In genomic region chr10:5629789-5630436, GRCh38 we compare ENCODE assay signal across 8 cellular contexts. TPM values are rescaled to one million over a fixed set of nuclear protein-coding genes. Genes with fewer than 3 reads are reported as not detected.
A peak's percentile ranks its signal among the peaks of the same experiment; 100 is the strongest.
DNase-seq lines count a peak whose midpoint lies in the region; ATAC-seq and TF ChIP-seq lines count a peak whose summit lies in the region.

No MANE protein-coding gene starts in this region.

- ATAC-seq in GM21528 (IDR thresholded peaks at IDR 0.05; ENCODE audit: low FRiP score, unreplicated experiment) (peak; percentile 88), psoas muscle (peak; percentile 69 to 75 (median 72)), HG03196 (IDR thresholded peaks at IDR 0.05; ENCODE audit: unreplicated experiment) (no peak)
- peak; percentile 56 to 74 for ATAC-seq in activated naive CD4-positive, alpha-beta T cell treated with anti-CD3 and anti-CD28 coated beads, Interleukin-2, amount 50 U/mL, for 72 hours

- peak; percentile 78 for TF ChIP-seq RAD21 in Ishikawa (IDR thresholded peaks at IDR 0.05; ENCODE audit: low read depth)

- H3K4me1 ChIP-seq in cardiac muscle cell (ENCODE audit: low read depth) (no peaks in the 10 kb centered on the region), psoas muscle (peaks cover 3% of the 10 kb centered on the region)

- H3K27me3 ChIP-seq in cardiac muscle cell (no peaks in the 10 kb centered on the region), psoas muscle (ENCODE audit: insufficient read depth in 3 of 3, low read length in 2 of 3) (no peaks in the 10 kb centered on the region)

- H3K9me3 ChIP-seq in cardiac muscle cell (ENCODE audit: low read depth) (no peaks in the 10 kb centered on the region), psoas muscle (no peaks in the 10 kb centered on the region)

- no peak for TF ChIP-seq EP300 in Ishikawa (IDR thresholded peaks at IDR 0.05; ENCODE audit: borderline replicate concordance)

- H3K36me3 ChIP-seq in cardiac muscle cell (no peaks in the 10 kb centered on the region), psoas muscle (ENCODE audit: insufficient read depth in 1 of 2, low read depth in 1 of 2) (no peaks in the 10 kb centered on the region)

- H3K27ac ChIP-seq in cardiac muscle cell = no peak overlapping the region
- H3K27ac ChIP-seq in psoas muscle = no peak overlapping the region

- H3K4me3 ChIP-seq in cardiac muscle cell (no peak overlapping the region), psoas muscle (no peak overlapping the region)

- WGBS in psoas muscle, 3 donors = 57 to 58% (median 57%) methylated on average over 14 of the region's 14 CpGs

- peak; percentile 80 for DNase-seq in EH (ENCODE audit: low read depth)
- DNase-seq in SK-N-DZ (ENCODE audit: low spot score) = peak; percentile 85
- peak; percentile 84 to 91 for DNase-seq in activated naive CD4-positive, alpha-beta T cell treated with anti-CD3 and anti-CD28 coated beads, Interleukin-2, amount 50 U/mL, for 72 hours (ENCODE audit: low spot score in 2 of 2)
- peak; percentile 76 to 89 for DNase-seq in cardiac muscle cell (ENCODE audit: low read depth in 1 of 2, low spot score in 1 of 2)
- peak; percentile 78 to 86 for DNase-seq in psoas muscle

- H3K27ac Mint-ChIP-seq in activated naive CD4-positive, alpha-beta T cell treated with anti-CD3 and anti-CD28 coated beads, Interleukin-2, amount 50 U/mL, for 72 hours = peak overlapping the region in 1 of 2 donors; percentile 23

- intact Hi-C loops in psoas muscle (cut with DNase I) = no loop called here

- no peaks in the 10 kb centered on the region for H3K36me3 Mint-ChIP-seq in activated naive CD4-positive, alpha-beta T cell treated with anti-CD3 and anti-CD28 coated beads, Interleukin-2, amount 50 U/mL, for 72 hours

- TF ChIP-seq CTCF in cardiac muscle cell (IDR thresholded peaks at IDR 0.05; ENCODE audit: low read depth, low read length) = peak; percentile 100
- TF ChIP-seq CTCF in psoas muscle (IDR thresholded peaks at IDR 0.05) = peak; percentile 80

- H3K9me3 Mint-ChIP-seq in activated naive CD4-positive, alpha-beta T cell treated with anti-CD3 and anti-CD28 coated beads, Interleukin-2, amount 50 U/mL, for 72 hours = no peaks in the 10 kb centered on the region

TF ChIP-seq in Ishikawa, 13 proteins besides CTCF, POLR2A, EP300 and RAD21:
- TF ChIP-seq TAF1 (IDR thresholded peaks at IDR 0.05; ENCODE audit: low read depth) (no peak), YY1 (IDR thresholded peaks at IDR 0.05; ENCODE audit: low read depth) (no peak), REST (IDR thresholded peaks at IDR 0.05; ENCODE audit: low read depth) (no peak), CREB1 (IDR thresholded peaks at IDR 0.05; ENCODE audit: low read depth) (no peak), NFIC (IDR thresholded peaks at IDR 0.05) (no peak), FOXM1 (IDR thresholded peaks at IDR 0.05; ENCODE audit: borderline replicate concordance, low read depth) (no peak), USF1 (IDR thresholded peaks at IDR 0.05) (no peak), TEAD4 (IDR thresholded peaks at IDR 0.05) (no peak), EGR1 (IDR thresholded peaks at IDR 0.05) (no peak), TCF12 (IDR thresholded peaks at IDR 0.05; ENCODE audit: low read depth) (no peak)
TF ChIP-seq in Ishikawa: peak in this region for 0.

RNA-seq across cellular contexts. Expression of gene ASB13, which starts 36.5 kb away (rescaled TPM):
- polyA plus RNA-seq in SK-N-DZ (2014; cell fraction: cytosol; rRNA removed) = 48.1 and 53.9 TPM in 2 replicates
- polyA plus RNA-seq in SK-N-DZ (2014; cell fraction: nucleus; rRNA removed) = 26.5 and 30.3 TPM in 2 replicates
- 10 to 100 TPM in 1 of 2 donors, under 1 TPM in 1; 0.41 to 14.3 TPM for total RNA-seq in activated naive CD4-positive, alpha-beta T cell treated with anti-CD3 and anti-CD28 coated beads, Interleukin-2, amount 50 U/mL, for 72 hours
- 18.3 and 20.6 TPM in 2 replicates for total RNA-seq in cardiac muscle cell
- 14.4 and 30.4 TPM in 2 replicates for polyA plus RNA-seq in cardiac muscle cell
- 10 to 100 TPM; 13.0 to 20.8 (median 15.5) TPM for total RNA-seq in psoas muscle
- polyA plus RNA-seq in psoas muscle = 10 to 100 TPM in 2 of 3 donors, 1 to 10 TPM in 1; 9.8 to 18.3 (median 11.4) TPM

RNA-seq across cellular contexts. Expression of gene TASOR2, which starts 54.7 kb away (rescaled TPM):
- polyA plus RNA-seq in SK-N-DZ (2014; cell fraction: cytosol; rRNA removed) = 36.2 and 60.1 TPM in 2 replicates
- 162 and 204 TPM in 2 replicates for polyA plus RNA-seq in SK-N-DZ (2014; cell fraction: nucleus; rRNA removed)
- 10 to 100 TPM; 44.9 to 54.9 TPM for total RNA-seq in activated naive CD4-positive, alpha-beta T cell treated with anti-CD3 and anti-CD28 coated beads, Interleukin-2, amount 50 U/mL, for 72 hours
- 37.8 TPM in 2 replicates for total RNA-seq in cardiac muscle cell
- polyA plus RNA-seq in cardiac muscle cell = 17.8 and 23.5 TPM in 2 replicates
- total RNA-seq in psoas muscle = 10 to 100 TPM; 31.5 to 45.6 (median 39.0) TPM
- polyA plus RNA-seq in psoas muscle = 10 to 100 TPM in 2 of 3 donors, 1 to 10 TPM in 1; 8.2 to 24.9 (median 12.1) TPM
